In genomic region chr6:136411453-136412354, GRCh38 we compare ENCODE assay signal across 29 cellular contexts.
"Had no signal": no experiment of that assay in that cellular context is flagged by ENCODE, and none has a peak within 500 bp of the region (broad histone marks: within the 10 kb centered on the region; RNA-seq: fewer than 3 reads in every experiment).

No MANE protein-coding gene starts in this region.

- ATAC-seq: body of pancreas; gastroesophageal sphincter; left ventricle myocardium superior; naive thymus-derived CD4-positive, alpha-beta T cell; psoas muscle; stimulated activated naive B cell treated with anti-CD40 and anti-IgM and Interleukin-4, amounts not matched to agents 10 μg/mL and 1 μg/mL and 100 μg/mL, for 72 hours had no signal

- H3K9me3 Mint-ChIP-seq: activated naive CD4-positive, alpha-beta T cell treated with anti-CD3 and anti-CD28 coated beads for 36 hours; activated naive CD8-positive, alpha-beta T cell treated with anti-CD3 and anti-CD28 coated beads for 36 hours; mesothelial cell of epicardium; naive thymus-derived CD4-positive, alpha-beta T cell; neural crest cell; stimulated activated naive B cell treated with anti-CD40 and anti-IgM and Interleukin-4, amounts not matched to agents 10 μg/mL and 1 μg/mL and 100 μg/mL, for 72 hours had no signal

- H3K4me1 Mint-ChIP-seq: neural crest cell had no signal

- H3K4me3 Mint-ChIP-seq: activated naive CD4-positive, alpha-beta T cell treated with anti-CD3 and anti-CD28 coated beads for 36 hours; activated naive CD8-positive, alpha-beta T cell treated with anti-CD3 and anti-CD28 coated beads for 36 hours; mesothelial cell of epicardium; naive thymus-derived CD4-positive, alpha-beta T cell; neural crest cell; stimulated activated naive B cell treated with anti-CD40 and anti-IgM and Interleukin-4, amounts not matched to agents 10 μg/mL and 1 μg/mL and 100 μg/mL, for 72 hours had no signal

- H3K4me2 ChIP-seq: hepatocyte had no signal

- H3K36me3 ChIP-seq: adrenal gland, gastroesophageal sphincter, stomach, suprapubic skin, tibial artery had no signal

- H3K79me2 ChIP-seq: hepatocyte had no signal

- H3K27me3 ChIP-seq: adrenal gland, body of pancreas, gastroesophageal sphincter, hepatocyte, stomach, suprapubic skin, tibial artery had no signal

- H3K4me1 ChIP-seq: body of pancreas, gastroesophageal sphincter, psoas muscle had no signal

- H2AFZ ChIP-seq: hepatocyte, parathyroid adenoma had no signal

- DNase-seq: activated CD4-positive, alpha-beta T cell treated with anti-CD3 and anti-CD28 coated beads for 4 hours; activated CD4-positive, alpha-beta T cell treated with anti-CD3 and anti-CD28 coated beads, Interleukin-2, amount 50 U/mL, for 4 hours; activated CD4-positive, CD25-positive, alpha-beta regulatory T cell; activated CD8-positive, alpha-beta memory T cell treated with anti-CD3 and anti-CD28 coated beads for 24 hours; activated effector memory CD4-positive, alpha-beta T cell treated with Interleukin-2 at 50 U/mL for 16 hours; activated naive CD4-positive, alpha-beta T cell treated with anti-CD3 and anti-CD28 coated beads for 36 hours; activated naive CD8-positive, alpha-beta T cell treated with anti-CD3 and anti-CD28 coated beads for 36 hours; adrenal gland; aorta; body of pancreas; dermis blood vessel endothelial cell; effector CD8-positive, alpha-beta T cell; islet precursor cell; left ventricle myocardium superior; naive thymus-derived CD4-positive, alpha-beta T cell; occipital lobe; psoas muscle; stimulated activated CD4-positive, alpha-beta T cell treated with anti-CD3 and anti-CD28 coated beads, Interleukin-15, amount 100 ng/mL, for 24 hours; stimulated activated CD4-positive, alpha-beta T cell treated with anti-CD3 and anti-CD28 coated beads, Interleukin-2, amount 100 ng/mL, for 24 hours; stimulated activated naive B cell treated with anti-CD40 and anti-IgM and Interleukin-4, amounts not matched to agents 10 μg/mL and 1 μg/mL and 100 μg/mL, for 72 hours; stomach; tibial artery had no signal

- H3K9ac ChIP-seq: parathyroid adenoma had no signal

- H3K4me3 ChIP-seq: adrenal gland, body of pancreas, gastroesophageal sphincter, hepatocyte, psoas muscle, stomach, suprapubic skin, tibial artery had no signal

- H3K27ac Mint-ChIP-seq: activated naive CD4-positive, alpha-beta T cell treated with anti-CD3 and anti-CD28 coated beads for 36 hours; activated naive CD8-positive, alpha-beta T cell treated with anti-CD3 and anti-CD28 coated beads for 36 hours; mesothelial cell of epicardium; naive thymus-derived CD4-positive, alpha-beta T cell; stimulated activated naive B cell treated with anti-CD40 and anti-IgM and Interleukin-4, amounts not matched to agents 10 μg/mL and 1 μg/mL and 100 μg/mL, for 72 hours had no signal

- H3K9me3 ChIP-seq: adrenal gland, body of pancreas, gastroesophageal sphincter, psoas muscle, stomach, suprapubic skin, tibial artery had no signal

- H3K36me3 Mint-ChIP-seq: activated naive CD8-positive, alpha-beta T cell treated with anti-CD3 and anti-CD28 coated beads for 36 hours; naive thymus-derived CD4-positive, alpha-beta T cell; stimulated activated naive B cell treated with anti-CD40 and anti-IgM and Interleukin-4, amounts not matched to agents 10 μg/mL and 1 μg/mL and 100 μg/mL, for 72 hours had no signal

- H3K27ac ChIP-seq: adrenal gland, body of pancreas, epithelial cell of prostate, gastroesophageal sphincter, hepatocyte, parathyroid adenoma, psoas muscle, stomach, suprapubic skin, tibial artery had no signal

- H3K27me3 Mint-ChIP-seq: activated naive CD8-positive, alpha-beta T cell treated with anti-CD3 and anti-CD28 coated beads for 36 hours had no signal
